Comparison of ENCODE assay signal across 15 cellular contexts in the genomic region with DNA sequence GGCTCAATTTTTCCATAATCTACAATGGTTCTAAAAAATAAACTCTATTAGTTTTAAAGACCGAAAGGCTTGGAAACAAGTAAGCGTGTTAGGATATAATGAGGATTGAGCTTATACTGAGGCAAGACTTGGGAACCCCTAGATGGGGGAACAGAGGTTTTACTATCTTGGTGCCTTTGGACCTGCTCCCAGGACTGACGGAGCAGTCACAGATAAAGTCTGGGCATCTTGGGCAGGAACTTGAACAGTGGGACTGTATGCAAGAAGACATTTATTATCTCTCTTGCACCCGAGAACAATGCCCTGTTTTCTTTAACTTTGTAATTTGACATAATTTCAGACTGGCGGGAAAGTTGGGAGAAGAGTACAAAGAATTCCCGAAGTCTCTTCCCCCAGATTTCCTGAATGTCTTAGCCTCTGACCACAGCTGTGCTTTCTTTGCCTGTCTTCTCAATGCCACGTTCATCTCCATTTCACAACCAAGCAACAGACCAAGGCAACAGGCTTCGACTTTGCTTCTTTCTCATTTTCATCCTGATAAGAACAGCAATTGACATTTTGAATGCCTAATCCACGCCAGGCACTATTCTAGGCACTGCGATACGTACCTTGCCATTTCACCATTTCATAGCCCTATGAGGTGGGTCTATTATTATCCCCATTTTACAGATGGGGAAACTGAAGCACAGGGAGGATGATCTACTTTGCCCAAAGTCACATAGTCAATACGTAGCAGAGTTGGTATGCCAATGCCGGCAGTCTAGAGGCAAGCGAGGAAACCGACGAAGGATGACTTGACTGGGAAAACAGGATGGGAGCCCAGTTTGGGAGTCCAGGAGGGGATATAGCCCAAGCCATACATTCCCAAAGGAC.
"Had no signal": no experiment of that assay in that cellular context is flagged by ENCODE, and none has a peak within 500 bp of the region (broad histone marks: within the 10 kb centered on the region; RNA-seq: fewer than 3 reads in every experiment).

No MANE protein-coding gene starts in this region.

- H3K4me3 Mint-ChIP-seq: activated naive CD8-positive, alpha-beta T cell; memory B cell; stimulated activated naive B cell treated with anti-CD40 and anti-IgM and Interleukin-4, amounts not matched to agents 10 μg/mL and 1 μg/mL and 100 μg/mL, for 72 hours had no signal

- DNase-seq: activated CD4-positive, alpha-beta T cell treated with anti-CD3 and anti-CD28 coated beads, Interleukin-2, amount 50 U/mL, for 4 hours; activated CD4-positive, CD25-positive, alpha-beta regulatory T cell treated with anti-CD3 and anti-CD28 coated beads, Interleukin-2, amount 50 U/mL, for 72 hours; activated gamma-delta T cell; islet precursor cell; left ventricle myocardium inferior; psoas muscle; stimulated activated CD4-positive, alpha-beta T cell treated with anti-CD3 and anti-CD28 coated beads, Interleukin-2, amount 100 ng/mL, for 48 hours; stimulated activated naive B cell treated with anti-CD40 and anti-IgM and Interleukin-4, amounts not matched to agents 10 μg/mL and 1 μg/mL and 100 μg/mL, for 72 hours; SW 1271 had no signal

- H3K4me3 ChIP-seq: breast epithelium, hepatocyte, left ventricle myocardium inferior, psoas muscle, SJSA1 had no signal

- H3K27me3 Mint-ChIP-seq: activated naive CD8-positive, alpha-beta T cell; memory B cell; stimulated activated naive B cell treated with anti-CD40 and anti-IgM and Interleukin-4, amounts not matched to agents 10 μg/mL and 1 μg/mL and 100 μg/mL, for 72 hours had no signal

- H3K36me3 Mint-ChIP-seq: type B pancreatic cell had no signal

- ATAC-seq: psoas muscle; stimulated activated naive B cell treated with anti-CD40 and anti-IgM and Interleukin-4, amounts not matched to agents 10 μg/mL and 1 μg/mL and 100 μg/mL, for 72 hours had no signal

- H3K27ac ChIP-seq: hepatocyte, left ventricle myocardium inferior, psoas muscle, SJSA1 had no signal

- H3K9me3 Mint-ChIP-seq: type B pancreatic cell had no signal

- H3K27me3 ChIP-seq: breast epithelium, hepatocyte had no signal

- H3K9me3 ChIP-seq: breast epithelium, psoas muscle had no signal
